11 cellular contexts compared by ENCODE assay signal in genomic region chrX:16145656-16146055, GRCh38. TPM values are rescaled to one million over a fixed set of nuclear protein-coding genes. Genes with fewer than 3 reads are reported as not detected.
"Had no signal": no experiment of that assay in that cellular context is flagged by ENCODE, and none has a peak within 500 bp of the region (broad histone marks: within the 10 kb centered on the region; RNA-seq: fewer than 3 reads in every experiment).

No MANE protein-coding gene starts in this region.

- ATAC-seq: GM23338, HCT116 had no signal

- H2AFZ ChIP-seq: GM23248, GM23338 had no signal

- H3K4me3 ChIP-seq: GM23248, GM23338, HAP-1 had no signal

- H3K9me3 ChIP-seq: HAP-1 had no signal

- FAIRE-seq: H54 had no signal

- H3K9me3 Mint-ChIP-seq: HFFc6 had no signal

- H3K9ac ChIP-seq: GM23248 had no signal

- H3K4me3 Mint-ChIP-seq: GM23338, H9, HFFc6 had no signal

- H3K4me2 ChIP-seq: GM23338 had no signal

- H3K36me3 ChIP-seq: HAP-1 had no signal

- DNase-seq: GM23248, GOT3, H7, H9, HCEC 1CT, HFFc6 had no signal

- H3K27ac ChIP-seq: GM23248 had no signal

- H3K27ac Mint-ChIP-seq: GM23338, H9, HFFc6 had no signal

- H3K4me1 Mint-ChIP-seq: GM23338 had no signal

RNA-seq across cellular contexts. Expression of gene MAGEB17, which starts 21.6 kb away (rescaled TPM):
- total RNA-seq: GM23248, H4, HFFc6 had no signal
- polyA plus RNA-seq: GM23248 had no signal

RNA-seq across cellular contexts. Expression of gene GRPR, which starts 22.3 kb away (rescaled TPM):
- total RNA-seq: GM23248, H4 had no signal
